30 cellular contexts compared by ENCODE assay signal in genomic region chr7:12768948-12769347, GRCh38.
"Had no signal": no experiment of that assay in that cellular context is flagged by ENCODE, and none has a peak within 500 bp of the region (broad histone marks: within the 10 kb centered on the region; RNA-seq: fewer than 3 reads in every experiment).

No MANE protein-coding gene starts in this region.

- H3K4me1 Mint-ChIP-seq: activated CD4-positive, alpha-beta T cell treated with anti-CD3 and anti-CD28 coated beads for 36 hours; activated naive CD8-positive, alpha-beta T cell treated with anti-CD3 and anti-CD28 coated beads, Interleukin-2, amount 50 U/mL, for 24 hours had no signal

- H3K27ac ChIP-seq: WERI-Rb-1 had no signal

- H3K9me3 Mint-ChIP-seq: activated CD8-positive, alpha-beta T cell treated with anti-CD3 and anti-CD28 coated beads for 36 hours; activated naive CD4-positive, alpha-beta T cell treated with anti-CD3 and anti-CD28 coated beads, Interleukin-2, amount 50 U/mL, for 72 hours; activated naive CD8-positive, alpha-beta T cell treated with anti-CD3 and anti-CD28 coated beads, Interleukin-2, amount 50 U/mL, for 24 hours; activated T-helper 1 cell treated with anti-CD3 and anti-CD28 coated beads, Interleukin-12 subunit alpha, Interleukin-12 subunit beta, Interleukin-2, Interleukin-4 antibody, amounts not matched to agents 30 ng/mL and 10 ng/mL and 1 ng/mL, durations not matched to agents 14 hours and 24 hours and 36 hours had no signal

- H3K4me3 Mint-ChIP-seq: activated CD4-positive, alpha-beta T cell treated with anti-CD3 and anti-CD28 coated beads for 36 hours; activated CD8-positive, alpha-beta T cell treated with anti-CD3 and anti-CD28 coated beads for 36 hours; activated naive CD8-positive, alpha-beta T cell treated with anti-CD3 and anti-CD28 coated beads, Interleukin-2, amount 50 U/mL, for 24 hours; activated T-helper 1 cell treated with anti-CD3 and anti-CD28 coated beads, Interleukin-12 subunit alpha, Interleukin-12 subunit beta, Interleukin-2, Interleukin-4 antibody, amounts not matched to agents 30 ng/mL and 10 ng/mL and 1 ng/mL, durations not matched to agents 14 hours and 24 hours and 36 hours had no signal

- H3K27ac Mint-ChIP-seq: activated CD4-positive, alpha-beta T cell treated with anti-CD3 and anti-CD28 coated beads for 36 hours; activated CD8-positive, alpha-beta T cell treated with anti-CD3 and anti-CD28 coated beads for 36 hours; activated naive CD4-positive, alpha-beta T cell treated with anti-CD3 and anti-CD28 coated beads, Interleukin-2, amount 50 U/mL, for 72 hours; activated naive CD8-positive, alpha-beta T cell treated with anti-CD3 and anti-CD28 coated beads, Interleukin-2, amount 50 U/mL, for 24 hours; activated T-helper 1 cell treated with anti-CD3 and anti-CD28 coated beads, Interleukin-12 subunit alpha, Interleukin-12 subunit beta, Interleukin-2, Interleukin-4 antibody, amounts not matched to agents 30 ng/mL and 10 ng/mL and 1 ng/mL, durations not matched to agents 14 hours and 24 hours and 36 hours had no signal

- DNase-seq: activated CD4-positive, alpha-beta T cell treated with anti-CD3 and anti-CD28 coated beads for 36 hours; activated CD4-positive, alpha-beta T cell treated with anti-CD3 and anti-CD28 coated beads, Interleukin-2, amount 50 U/mL, for 1 hour; activated CD8-positive, alpha-beta memory T cell treated with anti-CD3 and anti-CD28 coated beads, Interleukin-2, amount 50 U/mL, for 4 hours; activated CD8-positive, alpha-beta T cell treated with anti-CD3 and anti-CD28 coated beads for 36 hours; activated effector memory CD4-positive, alpha-beta T cell treated with anti-CD3 and anti-CD28 coated beads, Interleukin-2, amount 50 U/mL, for 16 hours; activated naive CD4-positive, alpha-beta T cell treated with Interleukin-2 at 50 U/mL for 16 hours; activated naive CD8-positive, alpha-beta T cell treated with anti-CD3 and anti-CD28 coated beads, Interleukin-2, amount 50 U/mL, for 24 hours; activated T-cell treated with anti-CD3 and anti-CD28 coated beads, Interleukin-2, amount 50 U/mL, for 1 hour; amygdala; caudate nucleus; Karpas-422; MM.1S; NCI-H1105; NCI-H1436; NCI-H1694 treated with DMSO at 0.1 percent for 48 hours; NCI-H2029 treated with DMSO at 0.1 percent for 48 hours; NCI-H345; NCI-H510A; NCI-H526 treated with DMSO at 0.1 percent for 48 hours; NCI-H82; RPMI8226; T-helper 2 cell; T1000; WERI-Rb-1 had no signal

- ATAC-seq: activated CD4-positive, alpha-beta T cell treated with anti-CD3 and anti-CD28 coated beads for 36 hours; activated CD8-positive, alpha-beta T cell treated with anti-CD3 and anti-CD28 coated beads for 36 hours; activated naive CD4-positive, alpha-beta T cell treated with anti-CD3 and anti-CD28 coated beads, Interleukin-2, amount 50 U/mL, for 72 hours; activated naive CD8-positive, alpha-beta T cell treated with anti-CD3 and anti-CD28 coated beads, Interleukin-2, amount 50 U/mL, for 24 hours; HepG2; Panc1; Right ventricle myocardium inferior had no signal

- H3K4me3 ChIP-seq: K562 had no signal

- H3K36me3 ChIP-seq: WERI-Rb-1 had no signal
